16 cellular contexts compared by ENCODE assay signal in genomic region chr2:98658816-98659486, GRCh38. TPM values are rescaled to one million over a fixed set of nuclear protein-coding genes. Genes with fewer than 3 reads are reported as not detected.
DNase-seq lines count a peak whose midpoint lies in the region; ATAC-seq and TF ChIP-seq lines count a peak whose summit lies in the region.
"Had no signal": no experiment of that assay in that cellular context is flagged by ENCODE, and none has a peak within 500 bp of the region (broad histone marks: within the 10 kb centered on the region; RNA-seq: fewer than 3 reads in every experiment).

No MANE protein-coding gene starts in this region.

- 70 to 88% (median 81%) methylated on average over 4 of the region's 4 CpGs for WGBS in spleen, 5 donors

- POLR2A ChIA-PET in activated CD4-positive, alpha-beta T cell treated with anti-CD3 and anti-CD28 coated beads for 36 hours (lab: Charles Lee): interaction anchor here (0.6 to 0.9 kb wide), 3 partner anchors 35 to 83 kb away, joined by 3 to 5 read pairs (median 4); no protein-coding TSS in a partner anchor
- POLR2A ChIA-PET in activated naive CD8-positive, alpha-beta T cell treated with anti-CD3 and anti-CD28 coated beads, Interleukin-2, amount 10 ng/mL, durations not matched to agents 7 days and 5 days (lab: Charles Lee): interaction anchor here (0.6 to 9.5 kb wide), 3 partner anchors 71 to 113 kb away, joined by 3 to 157 read pairs (median 6); partner anchors contain the start of gene MGAT4A

- H3K4me1 Mint-ChIP-seq in activated CD4-positive, alpha-beta T cell treated with anti-CD3 and anti-CD28 coated beads for 36 hours: peaks cover 73% of the 10 kb centered on the region
- H3K4me1 Mint-ChIP-seq in T-helper 2 cell treated with Interferon-gamma antibody and Interleukin-4, amounts not matched to agents 5 μg/mL and 100 μg/mL, for 36 hours (ENCODE audit: low read depth): peaks cover 75% of the 10 kb centered on the region
- H3K4me1 Mint-ChIP-seq in activated naive CD8-positive, alpha-beta T cell treated with anti-CD3 and anti-CD28 coated beads, Interleukin-2, amount 10 ng/mL, durations not matched to agents 7 days and 5 days: peaks cover 70% of the 10 kb centered on the region
- H3K4me1 Mint-ChIP-seq: neural crest cell had no signal

- no peak for TF ChIP-seq POLR2A in spleen (IDR thresholded peaks at IDR 0.05)

- TF ChIP-seq CTCF in spleen (IDR thresholded peaks at IDR 0.05 in 8 of 11, conservative IDR thresholded peaks at IDR 0.05 in 3 of 11): no peak
- TF ChIP-seq CTCF in right atrium auricular region (IDR thresholded peaks at IDR 0.05): no peak

- peaks cover 0 to 58% (median 14%) of the 10 kb centered on the region in 6 donors for H3K4me1 ChIP-seq in spleen
- peaks cover 0 to 4% of the 10 kb centered on the region in 2 donors for H3K4me1 ChIP-seq in right atrium auricular region

- intact Hi-C loops in activated CD4-positive, alpha-beta T cell treated with anti-CD3 and anti-CD28 coated beads for 36 hours (cut with DNase I, micrococcal nuclease): loop anchor here (1.0 to 10.0 kb wide), 7 partner anchors 33 to 826 kb away; partner anchors contain the start of gene MGAT4A (in 1 of the 2)
- intact Hi-C loops in spleen (cut with DNase I; ENCODE audit: low total_unique reads): loop anchor here (10.0 kb wide), 1 partner anchor 406 kb away; no protein-coding TSS in a partner anchor

- CTCF ChIA-PET in activated CD4-positive, alpha-beta T cell treated with anti-CD3 and anti-CD28 coated beads for 36 hours (lab: Charles Lee): interaction anchor here (0.7 to 4.5 kb wide), 6 partner anchors 10 to 78 kb away, joined by 3 to 22 read pairs (median 6); no protein-coding TSS in a partner anchor

- peaks cover 37% of the 10 kb centered on the region for H3K36me3 Mint-ChIP-seq in activated CD4-positive, alpha-beta T cell treated with anti-CD3 and anti-CD28 coated beads for 36 hours (ENCODE audit: low read depth)
- peaks cover 58% of the 10 kb centered on the region for H3K36me3 Mint-ChIP-seq in T-helper 2 cell treated with Interferon-gamma antibody and Interleukin-4, amounts not matched to agents 5 μg/mL and 100 μg/mL, for 36 hours (ENCODE audit: low read depth)
- peaks cover 28% of the 10 kb centered on the region for H3K36me3 Mint-ChIP-seq in activated naive CD8-positive, alpha-beta T cell treated with anti-CD3 and anti-CD28 coated beads, Interleukin-2, amount 10 ng/mL, durations not matched to agents 7 days and 5 days

- peaks cover 7% of the 10 kb centered on the region for H3K9me3 Mint-ChIP-seq in activated CD4-positive, alpha-beta T cell treated with anti-CD3 and anti-CD28 coated beads for 36 hours (ENCODE audit: low read depth)
- H3K9me3 Mint-ChIP-seq in T-helper 2 cell treated with Interferon-gamma antibody and Interleukin-4, amounts not matched to agents 5 μg/mL and 100 μg/mL, for 36 hours: peaks cover 10% of the 10 kb centered on the region
- no peaks in the 10 kb centered on the region for H3K9me3 Mint-ChIP-seq in activated naive CD8-positive, alpha-beta T cell treated with anti-CD3 and anti-CD28 coated beads, Interleukin-2, amount 10 ng/mL, durations not matched to agents 7 days and 5 days

- H3K27ac ChIP-seq in spleen (peak overlapping the region in 7 of 8 donors; percentile 12 to 78 (median 53)), right atrium auricular region (no peak overlapping the region)
- H3K27ac ChIP-seq: C4-2B had no signal

- no peaks in the 10 kb centered on the region for H3K27me3 Mint-ChIP-seq in activated CD4-positive, alpha-beta T cell treated with anti-CD3 and anti-CD28 coated beads for 36 hours
- H3K27me3 Mint-ChIP-seq in T-helper 2 cell treated with Interferon-gamma antibody and Interleukin-4, amounts not matched to agents 5 μg/mL and 100 μg/mL, for 36 hours (ENCODE audit: low read depth): no peaks in the 10 kb centered on the region
- no peaks in the 10 kb centered on the region for H3K27me3 Mint-ChIP-seq in activated naive CD8-positive, alpha-beta T cell treated with anti-CD3 and anti-CD28 coated beads, Interleukin-2, amount 10 ng/mL, durations not matched to agents 7 days and 5 days

- peak; percentile 69 for ATAC-seq in activated CD4-positive, alpha-beta T cell treated with anti-CD3 and anti-CD28 coated beads for 36 hours
- peak; percentile 45 for ATAC-seq in activated naive CD8-positive, alpha-beta T cell treated with anti-CD3 and anti-CD28 coated beads, Interleukin-2, amount 10 ng/mL, durations not matched to agents 7 days and 5 days (ENCODE audit: low read depth)

- peak overlapping the region; percentile 96 for H3K27ac Mint-ChIP-seq in activated CD4-positive, alpha-beta T cell treated with anti-CD3 and anti-CD28 coated beads for 36 hours
- H3K27ac Mint-ChIP-seq in T-helper 2 cell treated with Interferon-gamma antibody and Interleukin-4, amounts not matched to agents 5 μg/mL and 100 μg/mL, for 36 hours: peak overlapping the region; percentile 95
- H3K27ac Mint-ChIP-seq in activated naive CD8-positive, alpha-beta T cell treated with anti-CD3 and anti-CD28 coated beads, Interleukin-2, amount 10 ng/mL, durations not matched to agents 7 days and 5 days: peak overlapping the region; percentile 89

- peaks cover 0 to 5% (median 0%) of the 10 kb centered on the region in 8 donors for H3K9me3 ChIP-seq in spleen
- H3K9me3 ChIP-seq in right atrium auricular region: peaks cover 0 to 6% of the 10 kb centered on the region in 2 donors

- H3K36me3 ChIP-seq in spleen (peaks cover 0 to 9% (median 0%) of the 10 kb centered on the region in 6 donors), right atrium auricular region (peaks cover 7% of the 10 kb centered on the region)

- H3K4me3 ChIP-seq in spleen (peak overlapping the region in 1 of 8 donors; percentile 36), right atrium auricular region (no peak overlapping the region)
- H3K4me3 ChIP-seq: lung had no signal

- DNase-seq in activated CD4-positive, alpha-beta T cell treated with anti-CD3 and anti-CD28 coated beads for 36 hours: no peak
- DNase-seq in activated CD4-positive, alpha-beta T cell treated with anti-CD3 and anti-CD28 coated beads, Interleukin-2, amount 50 U/mL, for 4 hours: no peak
- peak; percentile 27 for DNase-seq in T-helper 2 cell treated with Interferon-gamma antibody and Interleukin-4, amounts not matched to agents 5 μg/mL and 100 μg/mL, for 36 hours (ENCODE audit: low spot score)
- peak; percentile 57 for DNase-seq in activated naive CD8-positive, alpha-beta T cell treated with anti-CD3 and anti-CD28 coated beads, Interleukin-2, amount 10 ng/mL, durations not matched to agents 7 days and 5 days
- no peak for DNase-seq in spleen
- DNase-seq in COLO668 (lab: John Stamatoyannopoulos, UW; ENCODE audit: unreplicated experiment): no peak
- no peak for DNase-seq in right atrium auricular region (ENCODE audit: low spot score)
- DNase-seq in islet precursor cell: no peak
- DNase-seq: 8988T, cortex of kidney, NCI-H2029, NCI-H524, trophoblast cell had no signal

- peak overlapping the region; percentile 70 for H3K4me3 Mint-ChIP-seq in activated CD4-positive, alpha-beta T cell treated with anti-CD3 and anti-CD28 coated beads for 36 hours
- peak overlapping the region; percentile 85 for H3K4me3 Mint-ChIP-seq in T-helper 2 cell treated with Interferon-gamma antibody and Interleukin-4, amounts not matched to agents 5 μg/mL and 100 μg/mL, for 36 hours
- peak overlapping the region; percentile 79 for H3K4me3 Mint-ChIP-seq in activated naive CD8-positive, alpha-beta T cell treated with anti-CD3 and anti-CD28 coated beads, Interleukin-2, amount 10 ng/mL, durations not matched to agents 7 days and 5 days
- H3K4me3 Mint-ChIP-seq: neural crest cell had no signal

- no peaks in the 10 kb centered on the region for H3K27me3 ChIP-seq in spleen (replicated peaks in 1 of 7)
- no peaks in the 10 kb centered on the region for H3K27me3 ChIP-seq in right atrium auricular region

RNA-seq across cellular contexts. Expression of gene UNC50, which starts 50.6 kb away (rescaled TPM):
- 10 to 100 TPM; 21.1 to 31.4 TPM for total RNA-seq in activated CD4-positive, alpha-beta T cell treated with anti-CD3 and anti-CD28 coated beads for 36 hours
- 10 to 100 TPM; 31.3 to 34.9 TPM for total RNA-seq in activated naive CD8-positive, alpha-beta T cell treated with anti-CD3 and anti-CD28 coated beads, Interleukin-2, amount 10 ng/mL, durations not matched to agents 7 days and 5 days
- 10 to 100 TPM; 32.1 to 56.5 (median 43.9) TPM for total RNA-seq in spleen
- polyA plus RNA-seq in spleen: 10 to 100 TPM; 36.1 to 52.1 (median 38.9) TPM
- total RNA-seq in right atrium auricular region: 10 to 100 TPM; 30.4 to 35.3 TPM

RNA-seq across cellular contexts. Expression of gene COA5, which starts 50.6 kb away (rescaled TPM):
- total RNA-seq in activated CD4-positive, alpha-beta T cell treated with anti-CD3 and anti-CD28 coated beads for 36 hours: 10 to 100 TPM; 17.7 to 33.2 TPM
- 10 to 100 TPM; 36.2 to 36.7 TPM for total RNA-seq in activated naive CD8-positive, alpha-beta T cell treated with anti-CD3 and anti-CD28 coated beads, Interleukin-2, amount 10 ng/mL, durations not matched to agents 7 days and 5 days
- total RNA-seq in spleen (10 to 100 TPM; 24.4 to 46.7 (median 33.8) TPM), right atrium auricular region (10 to 100 TPM; 19.8 to 22.3 TPM)
- 10 to 100 TPM; 48.9 to 69.7 (median 54.9) TPM for polyA plus RNA-seq in spleen

Comparison
In these comparisons a context has a peak if more than half of its experiments do, and no peak if none do; other contexts are left out.
1. DNase-seq: peak in T-helper 2 cell treated with Interferon-gamma antibody and Interleukin-4, amounts not matched to agents 5 μg/mL and 100 μg/mL, for 36 hours (single experiment) and activated naive CD8-positive, alpha-beta T cell treated with anti-CD3 and anti-CD28 coated beads, Interleukin-2, amount 10 ng/mL, durations not matched to agents 7 days and 5 days (single experiment); none in activated CD4-positive, alpha-beta T cell treated with anti-CD3 and anti-CD28 coated beads for 36 hours (single experiment), activated CD4-positive, alpha-beta T cell treated with anti-CD3 and anti-CD28 coated beads, Interleukin-2, amount 50 U/mL, for 4 hours (0 of 2), spleen (single experiment), COLO668 (single experiment), right atrium auricular region (single experiment) and islet precursor cell (single experiment).
2. H3K27ac ChIP-seq: peak in spleen (7 of 8); none in right atrium auricular region (0 of 2).
3. Peak in every context shown above with its lines, with median percentiles within 50 percentile points of each other: H3K27ac Mint-ChIP-seq and H3K4me3 Mint-ChIP-seq.